Comparison of ENCODE assay signal across 14 cellular contexts in the genomic region with DNA sequence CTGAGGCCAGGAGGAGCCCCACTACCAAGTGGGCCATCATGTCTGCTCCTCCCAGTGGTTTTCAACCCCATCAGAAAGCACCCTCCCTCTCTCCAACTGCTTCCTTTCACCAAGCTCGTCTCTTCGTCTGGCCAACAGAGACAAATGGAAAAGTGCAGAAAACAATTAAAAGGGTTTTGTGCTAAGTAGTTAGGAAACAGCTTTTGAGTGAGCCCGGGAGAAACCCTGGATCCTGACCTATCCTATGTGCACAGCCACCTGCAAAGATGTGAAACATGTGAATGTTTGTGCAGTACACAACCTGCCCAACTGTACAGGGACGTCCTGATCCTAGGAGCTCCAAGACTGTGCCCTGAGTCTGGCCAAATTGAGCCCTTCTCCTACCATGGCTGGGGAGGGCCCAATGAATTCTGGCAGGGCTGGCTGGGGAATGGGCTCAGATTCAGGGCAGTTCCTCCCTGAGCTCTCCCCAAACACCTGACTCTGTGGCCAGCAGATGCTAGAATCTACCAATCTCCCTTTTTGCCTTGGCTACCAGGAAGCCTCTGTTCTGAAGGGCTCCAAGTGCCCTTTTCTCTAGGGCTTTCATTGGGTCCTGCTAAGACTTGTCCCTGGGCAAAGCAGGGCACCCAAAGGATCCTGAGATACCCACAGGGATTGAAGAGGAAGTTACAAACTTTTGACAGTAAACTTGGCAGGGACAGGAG. TPM values are rescaled to one million over a fixed set of nuclear protein-coding genes. Genes with fewer than 3 reads are reported as not detected.
DNase-seq lines count a peak whose midpoint lies in the region; ATAC-seq, FAIRE-seq and TF ChIP-seq lines count a peak whose summit lies in the region.
"Had no signal": no experiment of that assay in that cellular context is flagged by ENCODE, and none has a peak within 500 bp of the region (broad histone marks: within the 10 kb centered on the region; RNA-seq: fewer than 3 reads in every experiment).

No MANE protein-coding gene starts in this region.

- no peak overlapping the region for H3K4me2 ChIP-seq in DND-41 (ENCODE audit: insufficient read depth, low read length)
- no peak overlapping the region for H3K4me2 ChIP-seq in H1 (ENCODE audit: insufficient read depth in 1 of 2, low read depth in 2 of 2, low read length in 2 of 2)
- H3K4me2 ChIP-seq: smooth muscle cell had no signal

- no peak overlapping the region for H3K9ac ChIP-seq in DND-41 (ENCODE audit: low read depth, low read length)
- no peak overlapping the region for H3K9ac ChIP-seq in H1 (replicated peaks in 1 of 4; ENCODE audit: extremely low read depth in 1 of 4, low read depth in 3 of 4, low read length in 3 of 4)

- no peak overlapping the region for H3K23ac ChIP-seq in H1 (ENCODE audit: insufficient read length)

- no peak for ATAC-seq in DND-41 (ENCODE audit: insufficient read depth, low read depth)

- no peak overlapping the region for H4K5ac ChIP-seq in H1 (ENCODE audit: insufficient read length, low read depth, low read length)

- H3K79me2 ChIP-seq in DND-41 (ENCODE audit: insufficient read depth, low read length) (peaks cover 29% of the 10 kb centered on the region), H1 (ENCODE audit: control insufficient read depth in 1 of 2, insufficient read depth in 2 of 2, low read length in 2 of 2) (0 out of 4 replicates have a peak, but pooled peaks cover 0 to under 1% of the 10 kb centered on the region in 2 experiments)

- 0 out of 2 replicates have a peak overlapping the region, but pooled peaks have one; percentile 10 for H2BK12ac ChIP-seq in H1 (ENCODE audit: low read depth, low read length)

- no peak for TF ChIP-seq CTCF in DND-41 (IDR thresholded peaks at IDR 0.05; ENCODE audit: borderline replicate concordance, extremely low read depth, low read length, poor library complexity, severe bottlenecking)
- TF ChIP-seq CTCF in RWPE1 (conservative IDR thresholded peaks at IDR 0.05; ENCODE audit: low read depth): no peak
- TF ChIP-seq CTCF in H1 (IDR thresholded peaks at IDR 0.05; ENCODE audit: control extremely low read depth in 1 of 3, insufficient read depth in 1 of 3, low read depth in 1 of 3, low read length in 3 of 3): no peak

- no peak overlapping the region for H4K91ac ChIP-seq in H1 (replicated peaks; ENCODE audit: insufficient read length, low read length)

- H3K36me3 ChIP-seq in DND-41 (ENCODE audit: insufficient read depth, low read length): peaks cover 65% of the 10 kb centered on the region
- H3K36me3 ChIP-seq in H1 (ENCODE audit: control insufficient read depth in 2 of 4, insufficient read depth in 4 of 4, low read length in 3 of 4): peaks cover 0 to 28% (median 3%) of the 10 kb centered on the region in 4 experiments; a peak in 5 of 8 replicates

- no peak for TF ChIP-seq RAD21 in H1 (IDR thresholded peaks at IDR 0.05 in 1 of 2, conservative IDR thresholded peaks at IDR 0.05 in 1 of 2; ENCODE audit: low read depth in 2 of 2, low read length in 2 of 2)

- H3K23me2 ChIP-seq in H1 (ENCODE audit: low read depth, low read length): no peaks in the 10 kb centered on the region

- 83% methylated on average over 4 of the region's 4 CpGs; no CpG with 5 or more reads in 1 of the 2 experiments for WGBS in H1 (ENCODE audit: extremely low coverage in 1 of 2, insufficient coverage in 1 of 2, insufficient read length in 1 of 2, insufficient replicate concordance in 2 of 2, low coverage in 1 of 2, low lambda C conversion rate in 2 of 2, missing lambda C conversion rate in 1 of 2), 2 experiments

- H3K4me3 ChIP-seq in DND-41 (ENCODE audit: low read depth in 1 of 2, low read length in 2 of 2): no peak overlapping the region
- no peak overlapping the region for H3K4me3 ChIP-seq in H1 (ENCODE audit: extremely low read depth in 1 of 4, insufficient read depth in 2 of 4, low read depth in 3 of 4, low read length in 4 of 4)
- no peak overlapping the region for H3K4me3 ChIP-seq in skin epidermis
- H3K4me3 ChIP-seq: smooth muscle cell had no signal

- POLR2A ChIA-PET in RWPE1 (lab: Yijun Ruan, JAX; ENCODE audit: low non-redundant PET) (no interaction called here), H1 (lab: Charles Lee; ENCODE audit: partially characterized antibody) (interaction anchor here (0.7 to 4.7 kb wide), 9 partner anchors 8 to 104 kb away, joined by 3 to 25 read pairs (median 3); no protein-coding TSS in a partner anchor)

- 0 out of 2 replicates have a peak overlapping the region, but pooled peaks have one; percentile 6 for H3K27ac ChIP-seq in DND-41 (ENCODE audit: low read length)
- peak overlapping the region; percentile 100 for H3K27ac ChIP-seq in RWPE1
- no peak overlapping the region for H3K27ac ChIP-seq in H1 (ENCODE audit: low read depth, low read length)
- H3K27ac ChIP-seq in skin epidermis: peak overlapping the region in 12 of 21 experiments; percentile 6 to 85 (median 48)
- H3K27ac ChIP-seq: neutrophil had no signal

- peak overlapping the region; percentile 55; the same call in 1 of the 2 replicates for H2BK5ac ChIP-seq in H1 (ENCODE audit: low read depth, low read length)

- H3K14ac ChIP-seq in H1 (ENCODE audit: insufficient read length): no peak overlapping the region

- H3K56ac ChIP-seq in H1 (replicated peaks; ENCODE audit: insufficient read length, low read depth, low read length): no peak overlapping the region

- no peak for TF ChIP-seq EP300 in H1 (IDR thresholded peaks at IDR 0.05; ENCODE audit: borderline replicate concordance in 1 of 2, low read depth in 2 of 2, low read length in 2 of 2)

- H3K27me3 ChIP-seq in DND-41 (ENCODE audit: insufficient read depth, low read length, poor library complexity) (no peaks in the 10 kb centered on the region), H1 (replicated peaks in 1 of 4; ENCODE audit: control insufficient read depth in 3 of 4, extremely low read depth in 1 of 4, insufficient read depth in 3 of 4, low read length in 3 of 4) (no peaks in the 10 kb centered on the region; a peak in 2 of 7 replicates)

- no peak overlapping the region; the same call in 1 of the 2 replicates for H2BK20ac ChIP-seq in H1 (ENCODE audit: low read length)

- no peak overlapping the region for H2BK120ac ChIP-seq in H1 (replicated peaks; ENCODE audit: low read depth, low read length)

- no peak overlapping the region for H3K4ac ChIP-seq in H1 (replicated peaks; ENCODE audit: insufficient read length, low read depth, low read length)

- peaks cover 2% of the 10 kb centered on the region; the same call in 1 of the 2 replicates for H3K79me1 ChIP-seq in H1 (ENCODE audit: low read depth, low read length)

- H2AFZ ChIP-seq in DND-41 (ENCODE audit: low read depth, low read length) (no peak overlapping the region), H1 (ENCODE audit: low read length) (no peak overlapping the region)

- no peak for DNase-seq in DND-41
- no peak for DNase-seq in RWPE1 (ENCODE audit: low spot score)
- DNase-seq in H1 (ENCODE audit: low read depth in 1 of 2, low spot score in 2 of 2): no peak
- DNase-seq in dermis blood vessel endothelial cell: no peak
- no peak for DNase-seq in inferior parietal cortex (ENCODE audit: extremely low spot score)
- no peak for DNase-seq in activated CD4-positive, CD25-positive, alpha-beta regulatory T cell treated with anti-CD3 and anti-CD28 coated beads, Interleukin-2, amount 50 U/mL, for 72 hours
- DNase-seq: activated CD4-positive, alpha-beta T cell treated with anti-CD3 and anti-CD28 coated beads, Interleukin-2, amount 10 ng/mL, durations not matched to agents 24 days and 14 days; activated effector memory CD4-positive, alpha-beta T cell treated with anti-CD3 and anti-CD28 coated beads, Interleukin-2, amount 50 U/mL, for 16 hours; erythroblast; hypothalamus; NCI-H1092 treated with DMSO at 0.1 percent for 48 hours had no signal

- no peak overlapping the region for H4K8ac ChIP-seq in H1 (ENCODE audit: extremely low read depth, insufficient read depth, low read length)

- H3K4me1 ChIP-seq in DND-41 (ENCODE audit: insufficient read depth, low read length) (peaks cover 12% of the 10 kb centered on the region), H1 (replicated peaks in 1 of 4; ENCODE audit: control insufficient read depth in 3 of 4, insufficient read depth in 4 of 4, low read length in 3 of 4) (peaks cover 3 to 36% (median 27%) of the 10 kb centered on the region in 4 experiments)

- H3K9me3 ChIP-seq in DND-41 (ENCODE audit: insufficient read depth, low read length, severe bottlenecking) (no peaks in the 10 kb centered on the region), H1 (ENCODE audit: insufficient read depth in 2 of 2, low read depth in 1 of 2, low read length in 1 of 2) (no peaks in the 10 kb centered on the region)
- H3K9me3 ChIP-seq: neutrophil had no signal

- no peak for FAIRE-seq in H1 (lab: Jason Lieb, UNC)

- no peak for TF ChIP-seq POLR2A in H1 (IDR thresholded peaks at IDR 0.05; ENCODE audit: control extremely low read depth in 1 of 2, low read depth in 2 of 2, low read length in 2 of 2)

- CTCF ChIA-PET in RWPE1 (lab: Yijun Ruan, JAX) (interaction anchor here (0.5 to 0.7 kb wide), 3 partner anchors 18 to 157 kb away, joined by 4 read pairs; no protein-coding TSS in a partner anchor), H1 (lab: Charles Lee; ENCODE audit: partially characterized antibody) (interaction anchor here (0.5 to 4.7 kb wide), 10 partner anchors 9 to 103 kb away, joined by 3 to 36 read pairs (median 3); no protein-coding TSS in a partner anchor)

- H2AK5ac ChIP-seq in H1 (ENCODE audit: low read depth, low read length): no peak overlapping the region; the same call in 1 of the 2 replicates

- no peak overlapping the region for H3K18ac ChIP-seq in H1 (ENCODE audit: extremely low read depth, low read length)

- peaks cover 60% of the 10 kb centered on the region for H4K20me1 ChIP-seq in DND-41 (ENCODE audit: insufficient read depth, low read length)
- peaks cover 5 to 15% of the 10 kb centered on the region in 2 experiments for H4K20me1 ChIP-seq in H1 (replicated peaks in 1 of 2; ENCODE audit: control insufficient read depth in 1 of 2, insufficient read depth in 2 of 2, low read length in 2 of 2)

- no peak overlapping the region for H2BK15ac ChIP-seq in H1 (ENCODE audit: low read length)

RNA-seq across cellular contexts. Expression of a gene that starts 7.9 kb away (rescaled TPM):
- total RNA-seq in H1 (2021; fragmentation: NEBNext Ultra II Directional; extraction: Animal tissue kit (Norgen Biotek cat#: 25700)): 187 and 197 TPM in 2 replicates
- 285 and 392 TPM in 2 replicates for polyA plus RNA-seq in H1 (2011; rRNA removed)
- 228 TPM for polyA plus RNA-seq in H1 (2011; cell fraction: cytosol; rRNA removed)
- polyA plus RNA-seq in H1 (2011; cell fraction: nucleus; rRNA removed): 492 TPM
- polyA plus RNA-seq in H1 (2012, experiment 1 of 2): 186 to 340 TPM (median 248 TPM) in 4 replicates
- 326 TPM for polyA plus RNA-seq in H1 (2012, experiment 2 of 2)
- 164 TPM for polyA plus RNA-seq in H1 (2013, experiment 1 of 2)
- 162 TPM for polyA plus RNA-seq in H1 (2013, experiment 2 of 2)
- polyA minus RNA-seq in H1 (2011; rRNA and poly(A)+ RNA removed): 155 and 179 TPM in 2 replicates
- 203 TPM for polyA minus RNA-seq in H1 (2011; cell fraction: cytosol; rRNA and poly(A)+ RNA removed)
- 91.6 TPM for polyA minus RNA-seq in H1 (2011; cell fraction: nucleus; rRNA and poly(A)+ RNA removed)
- total RNA-seq in dermis blood vessel endothelial cell: 81.7 and 147 TPM in 2 replicates

RNA-seq across cellular contexts. Expression of a gene that starts 25.3 kb away (rescaled TPM):
- total RNA-seq in H1 (2021; fragmentation: NEBNext Ultra II Directional; extraction: Animal tissue kit (Norgen Biotek cat#: 25700)): 11.5 and 12.5 TPM in 2 replicates
- 8.0 and 12.7 TPM in 2 replicates for polyA plus RNA-seq in H1 (2011; rRNA removed)
- polyA plus RNA-seq in H1 (2011; cell fraction: cytosol; rRNA removed): 8.4 TPM
- polyA plus RNA-seq in H1 (2011; cell fraction: nucleus; rRNA removed): 24.8 TPM
- 7.6 to 12.3 TPM (median 10.7 TPM) in 4 replicates for polyA plus RNA-seq in H1 (2012, experiment 1 of 2)
- 8.3 TPM for polyA plus RNA-seq in H1 (2012, experiment 2 of 2)
- polyA plus RNA-seq in H1 (2013, experiment 1 of 2): 19.4 TPM
- 19.1 TPM for polyA plus RNA-seq in H1 (2013, experiment 2 of 2)
- polyA minus RNA-seq in H1 (2011; rRNA and poly(A)+ RNA removed): 2.6 and 3.4 TPM in 2 replicates
- 6.7 TPM for polyA minus RNA-seq in H1 (2011; cell fraction: cytosol; rRNA and poly(A)+ RNA removed)
- polyA minus RNA-seq in H1 (2011; cell fraction: nucleus; rRNA and poly(A)+ RNA removed): 6.8 TPM
- total RNA-seq in dermis blood vessel endothelial cell: 21.8 and 25.7 TPM in 2 replicates

RNA-seq across cellular contexts. Expression of a gene that starts 39.7 kb away (rescaled TPM):
- total RNA-seq in H1 (2021; fragmentation: NEBNext Ultra II Directional; extraction: Animal tissue kit (Norgen Biotek cat#: 25700)): 19.9 and 21.1 TPM in 2 replicates
- polyA plus RNA-seq in H1 (2011; rRNA removed): 6.2 and 13.6 TPM in 2 replicates
- polyA plus RNA-seq in H1 (2011; cell fraction: cytosol; rRNA removed): 10.8 TPM
- 19.0 TPM for polyA plus RNA-seq in H1 (2011; cell fraction: nucleus; rRNA removed)
- polyA plus RNA-seq in H1 (2012, experiment 1 of 2): 13.5 to 20.6 TPM (median 17.0 TPM) in 4 replicates
- polyA plus RNA-seq in H1 (2012, experiment 2 of 2): 13.5 TPM
- 18.3 TPM for polyA plus RNA-seq in H1 (2013, experiment 1 of 2)
- polyA plus RNA-seq in H1 (2013, experiment 2 of 2): 17.5 TPM
- polyA minus RNA-seq in H1 (2011; rRNA and poly(A)+ RNA removed): 4.9 and 7.8 TPM in 2 replicates
- polyA minus RNA-seq in H1 (2011; cell fraction: cytosol; rRNA and poly(A)+ RNA removed): 10.4 TPM
- polyA minus RNA-seq in H1 (2011; cell fraction: nucleus; rRNA and poly(A)+ RNA removed): 6.6 TPM
- 80.8 and 87.2 TPM in 2 replicates for total RNA-seq in dermis blood vessel endothelial cell
